In genomic region chr16:4788489-4788889, GRCh38 we compare ENCODE assay signal across 1 cellular context.
A peak's percentile ranks its signal among the peaks of the same experiment; 100 is the strongest.
TF ChIP-seq lines count a peak whose summit lies in the region.

No MANE protein-coding gene starts in this region.

TF ChIP-seq in A549, 52 proteins besides CTCF, POLR2A, EP300 and RAD21:
- no peak for TF ChIP-seq RNF2 (IDR thresholded peaks at IDR 0.05; ENCODE audit: borderline replicate concordance, low read depth)
- 0 out of 2 replicates have a peak, but pooled peaks have one; percentile 39 for TF ChIP-seq MAX (IDR thresholded peaks at IDR 0.05)
- no peak for TF ChIP-seq CHD2 (IDR thresholded peaks at IDR 0.05; ENCODE audit: low read length, partially characterized antibody)
TF ChIP-seq in A549: peak in this region for 1.
